Comparison of ENCODE assay signal across 8 cellular contexts in the genomic region with DNA sequence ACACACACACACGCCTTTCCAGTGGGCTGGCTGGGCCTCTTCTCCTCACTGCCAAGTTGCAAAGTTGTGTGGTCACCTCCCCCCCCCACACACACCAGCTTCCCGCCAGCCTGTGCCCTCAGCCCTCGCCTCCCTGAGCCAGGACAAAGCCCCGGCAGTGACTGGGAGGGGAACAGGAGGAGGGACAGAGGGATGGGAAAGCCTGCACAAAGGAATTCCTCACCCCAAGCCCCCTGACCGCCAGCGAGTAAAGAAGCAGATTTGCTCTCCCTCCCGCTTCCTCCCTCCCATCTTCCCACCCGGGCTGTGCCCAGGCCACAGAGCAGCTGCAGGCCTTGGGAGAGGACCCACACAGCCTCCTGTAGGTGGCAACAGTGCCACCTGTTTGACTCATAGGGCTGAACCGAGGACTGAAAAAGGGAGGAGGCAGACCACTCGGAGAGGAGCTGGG. TPM values are rescaled to one million over a fixed set of nuclear protein-coding genes. Genes with fewer than 3 reads are reported as not detected.
DNase-seq lines count a peak whose midpoint lies in the region; ATAC-seq and TF ChIP-seq lines count a peak whose summit lies in the region.

A gene with protein sequence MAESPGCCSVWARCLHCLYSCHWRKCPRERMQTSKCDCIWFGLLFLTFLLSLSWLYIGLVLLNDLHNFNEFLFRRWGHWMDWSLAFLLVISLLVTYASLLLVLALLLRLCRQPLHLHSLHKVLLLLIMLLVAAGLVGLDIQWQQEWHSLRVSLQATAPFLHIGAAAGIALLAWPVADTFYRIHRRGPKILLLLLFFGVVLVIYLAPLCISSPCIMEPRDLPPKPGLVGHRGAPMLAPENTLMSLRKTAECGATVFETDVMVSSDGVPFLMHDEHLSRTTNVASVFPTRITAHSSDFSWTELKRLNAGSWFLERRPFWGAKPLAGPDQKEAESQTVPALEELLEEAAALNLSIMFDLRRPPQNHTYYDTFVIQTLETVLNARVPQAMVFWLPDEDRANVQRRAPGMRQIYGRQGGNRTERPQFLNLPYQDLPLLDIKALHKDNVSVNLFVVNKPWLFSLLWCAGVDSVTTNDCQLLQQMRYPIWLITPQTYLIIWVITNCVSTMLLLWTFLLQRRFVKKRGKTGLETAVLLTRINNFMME (plus strand): TSS at position 429 of the 451 bp plus-strand sequence. CDS start 1,671 bp downstream, outside the sequence.

- WGBS in ectodermal cell, 2 experiments, result 1 to 4% methylated on average over 9 to 10 of the region's 10 CpGs

- H3K79me2 ChIP-seq in GM23338 (replicated peaks; ENCODE audit: insufficient read depth), result no peaks in the 10 kb centered on the region

- peaks cover 30% of the 10 kb centered on the region for H3K36me3 Mint-ChIP-seq in GM23338 (ENCODE audit: low read depth)

- H3K4me3 ChIP-seq in GM23338 (peak within 1 kb of the TSS; percentile 55), ectodermal cell (ENCODE audit: insufficient read depth, low read depth, low read length) (peak within 1 kb of the TSS; percentile 38), neuron (ENCODE audit: low read length) (peak within 1 kb of the TSS; percentile 54)

- H3K4me2 ChIP-seq in GM23338, result peak within 1 kb of the TSS; percentile 80

- no peaks in the 10 kb centered on the region for H3F3A ChIP-seq in GM23338 (replicated peaks; ENCODE audit: low read depth)

- peak within 1 kb of the TSS; percentile 94 for H3K27ac Mint-ChIP-seq in GM23338

- H3K9me3 Mint-ChIP-seq in GM23338, result peaks cover 3% of the 10 kb centered on the region; the same call in 2 of the 3 replicates

- H3K9me3 ChIP-seq in ectodermal cell (ENCODE audit: control insufficient read depth, low read length) (no peaks in the 10 kb centered on the region), neuron (ENCODE audit: low read length) (no peaks in the 10 kb centered on the region)

- peak within 1 kb of the TSS; percentile 90 for H3K4me3 Mint-ChIP-seq in GM23338

- peak within 1 kb of the TSS; percentile 78; the same call in 1 of the 2 replicates for H3K27ac ChIP-seq in GM23338 (ENCODE audit: low read depth)
- H3K27ac ChIP-seq in ectodermal cell (ENCODE audit: insufficient read depth, low read depth, low read length, poor library complexity, severe bottlenecking), result peak within 1 kb of the TSS; percentile 67

- H3K27me3 ChIP-seq in GM23338 (ENCODE audit: insufficient read depth) (no peaks in the 10 kb centered on the region), ectodermal cell (ENCODE audit: control insufficient read depth, insufficient read depth, low read length, poor library complexity, severe bottlenecking) (no peaks in the 10 kb centered on the region), neuron (ENCODE audit: insufficient read depth, low read length) (no peaks in the 10 kb centered on the region)

- H3K4me1 Mint-ChIP-seq in GM23338, result peaks cover 30% of the 10 kb centered on the region

- no peaks in the 10 kb centered on the region for H4K20me1 ChIP-seq in GM23338 (replicated peaks; ENCODE audit: insufficient read depth)

- peak; percentile 34 to 60 for TF ChIP-seq CTCF in GM23338 (conservative IDR thresholded peaks at IDR 0.05; ENCODE audit: low read depth in 2 of 2)

- no peak for TF ChIP-seq POLR2A in GM18505 (IDR thresholded peaks at IDR 0.05; ENCODE audit: borderline replicate concordance, extremely low read depth, insufficient read depth, insufficient read length)

- ATAC-seq in GM23338 (peak; percentile 80), GM18505 (IDR thresholded peaks at IDR 0.05; ENCODE audit: unreplicated experiment) (no peak), HG02678 (IDR thresholded peaks at IDR 0.05; ENCODE audit: unreplicated experiment) (no peak)

- H3K36me3 ChIP-seq in GM23338 (ENCODE audit: insufficient read depth) (no peaks in the 10 kb centered on the region), ectodermal cell (ENCODE audit: control insufficient read depth, insufficient read depth, low read length) (no peaks in the 10 kb centered on the region), neuron (ENCODE audit: insufficient read depth, low read length) (peaks cover 11% of the 10 kb centered on the region)

- H2AFZ ChIP-seq in GM23338, result no peak within 1 kb of the TSS
- H2AFZ ChIP-seq in neuron (ENCODE audit: low read depth, low read length), result no peak within 1 kb of the TSS

- H3K4me1 ChIP-seq in GM23338 (ENCODE audit: insufficient read depth) (peaks cover 18% of the 10 kb centered on the region), ectodermal cell (ENCODE audit: control insufficient read depth, insufficient read depth, low read length) (peaks cover 32% of the 10 kb centered on the region), neuron (ENCODE audit: insufficient read depth, low read length) (peaks cover 40% of the 10 kb centered on the region)

- no peaks in the 10 kb centered on the region for H3K9me2 ChIP-seq in GM23338 (ENCODE audit: insufficient read depth)

- H3K27me3 Mint-ChIP-seq in GM23338 (ENCODE audit: insufficient read depth, low read depth, poor library complexity), result peaks cover 3% of the 10 kb centered on the region

- DNase-seq in GM23338 (ENCODE audit: low spot score) (peak; percentile 77), NCI-H345 (lab: John Stamatoyannopoulos, UW) (peak; percentile 78)
- DNase-seq in stimulated activated CD4-positive, alpha-beta T cell treated with anti-CD3 and anti-CD28 coated beads, Interleukin-15, amount 100 ng/mL, for 24 hours, result no peak
- no peak for DNase-seq in stimulated activated CD4-positive, alpha-beta T cell treated with anti-CD3 and anti-CD28 coated beads, Interleukin-1b, Interleukin-23, amount 100 ng/mL, for 48 hours

TF ChIP-seq in GM23338, 12 proteins besides CTCF, POLR2A, EP300 and RAD21:
- peak; percentile 24; the same call in 1 of the 2 replicates for TF ChIP-seq POLR2AphosphoS5 (IDR thresholded peaks at IDR 0.05; ENCODE audit: low read depth)
- TF ChIP-seq CREB1 (CRISPR knock-in tag; IDR thresholded peaks at IDR 0.05; ENCODE audit: low read depth), result no peak
TF ChIP-seq in GM23338: peak in this region for 1.

RNA-seq across cellular contexts. Expression of the gene that starts here (rescaled TPM):
- 10.3 and 11.3 TPM in 2 replicates for total RNA-seq in GM23338 (2014; rRNA removed; shearing (Covaris generic))
- polyA plus RNA-seq in GM23338 (2016; fragmentation: Nextera tagmentation; extraction: Ambion mirVana), result 3.6 and 5.2 TPM in 2 replicates
- 7.3 TPM for polyA plus RNA-seq in ectodermal cell (2013, experiment 1 of 4)
- polyA plus RNA-seq in ectodermal cell (2013, experiment 2 of 4), result 9.1 TPM
- 9.6 TPM for polyA plus RNA-seq in ectodermal cell (2013, experiment 3 of 4)
- polyA plus RNA-seq in ectodermal cell (2013, experiment 4 of 4), result 12.4 TPM

Comparison
In these comparisons a context has a peak if more than half of its experiments do, and no peak if none do; other contexts are left out.
1. DNase-seq: peak in GM23338 (single experiment) and NCI-H345 (single experiment); none in stimulated activated CD4-positive, alpha-beta T cell treated with anti-CD3 and anti-CD28 coated beads, Interleukin-15, amount 100 ng/mL, for 24 hours (single experiment) and stimulated activated CD4-positive, alpha-beta T cell treated with anti-CD3 and anti-CD28 coated beads, Interleukin-1b, Interleukin-23, amount 100 ng/mL, for 48 hours (single experiment).
2. Peak in every context shown above with its lines, with median percentiles within 50 percentile points of each other: H3K4me3 ChIP-seq.